In the genomic region with DNA sequence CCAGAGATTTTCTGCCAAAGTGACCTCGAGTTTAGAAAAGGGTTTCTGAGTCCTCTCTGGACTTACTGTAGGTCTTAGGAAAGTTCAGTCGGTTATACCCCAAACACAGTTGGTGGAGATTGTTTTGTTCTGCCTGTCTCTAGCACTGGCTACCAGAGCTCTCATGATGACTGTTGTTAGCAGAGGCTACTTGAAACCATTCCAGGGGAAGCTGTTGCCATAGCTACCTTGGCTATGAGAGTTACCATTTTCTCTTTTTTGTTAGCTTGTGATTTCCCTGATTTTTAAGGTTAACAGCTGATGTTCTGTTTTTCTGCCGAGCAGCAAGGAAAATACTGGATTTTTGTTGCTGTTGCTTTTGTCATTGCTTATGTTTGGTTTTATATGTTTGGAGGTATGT, we compare ENCODE assay signal across 8 cellular contexts. TPM values are rescaled to one million over a fixed set of nuclear protein-coding genes. Genes with fewer than 3 reads are reported as not detected.
A peak's percentile ranks its signal among the peaks of the same experiment; 100 is the strongest.
DNase-seq lines count a peak whose midpoint lies in the region; ATAC-seq and TF ChIP-seq lines count a peak whose summit lies in the region.

No MANE protein-coding gene starts in this region.

- CTCF ChIA-PET in CD4-positive, alpha-beta T cell (lab: Charles Lee), result no interaction called here

- no peaks in the 10 kb centered on the region for H3K36me3 ChIP-seq in GM23248 (ENCODE audit: low read depth)

- in situ Hi-C loops in GM23248 (cut with MboI), result no loop called here

- H3K4me3 ChIP-seq in GM23248 (no peak overlapping the region), epithelial cell of esophagus (ENCODE audit: low read length) (no peak overlapping the region)

- no peak overlapping the region for H3K4me3 Mint-ChIP-seq in osteocyte (ENCODE audit: unreplicated experiment)
- no peak overlapping the region for H3K4me3 Mint-ChIP-seq in CD4-positive, alpha-beta T cell

- H4K20me1 ChIP-seq in GM23248 (ENCODE audit: insufficient read depth), result no peaks in the 10 kb centered on the region

- ATAC-seq in HG02571 (IDR thresholded peaks at IDR 0.05; ENCODE audit: unreplicated experiment) (no peak), HG03175 (IDR thresholded peaks at IDR 0.05; ENCODE audit: unreplicated experiment) (no peak)
- ATAC-seq in CD4-positive, alpha-beta T cell (ENCODE audit: poor library complexity), result no peak

- no peaks in the 10 kb centered on the region for H3K79me2 ChIP-seq in GM23248 (ENCODE audit: insufficient read depth)

- TF ChIP-seq CTCF in epithelial cell of esophagus (IDR thresholded peaks at IDR 0.05; ENCODE audit: insufficient read depth, low read depth, low read length, missing control alignments), result no peak
- no peak for TF ChIP-seq CTCF in osteocyte (IDR thresholded peaks at IDR 0.05)
- TF ChIP-seq CTCF in CD4-positive, alpha-beta T cell (IDR thresholded peaks at IDR 0.05), result no peak

- peaks cover 74% of the 10 kb centered on the region for H3K4me1 Mint-ChIP-seq in osteocyte (ENCODE audit: unreplicated experiment)
- H3K4me1 Mint-ChIP-seq in CD4-positive, alpha-beta T cell (ENCODE audit: low read depth), result peaks cover 26% of the 10 kb centered on the region

- H3K27ac ChIP-seq in GM23248, result no peak overlapping the region
- H3K27ac ChIP-seq in CD4-positive, alpha-beta T cell (ENCODE audit: low read depth, low read length), result no peak overlapping the region

- no peaks in the 10 kb centered on the region for H3K9me3 ChIP-seq in GM23248 (ENCODE audit: low read depth)
- H3K9me3 ChIP-seq in CD4-positive, alpha-beta T cell (ENCODE audit: control insufficient read depth, low read length), result no peaks in the 10 kb centered on the region

- H3K9ac ChIP-seq in GM23248, result no peak overlapping the region

- no peaks in the 10 kb centered on the region for H3K27me3 ChIP-seq in GM23248 (replicated peaks; ENCODE audit: insufficient read depth)
- H3K27me3 ChIP-seq in CD4-positive, alpha-beta T cell (ENCODE audit: control insufficient read depth, insufficient read depth, low read length), result no peaks in the 10 kb centered on the region

- H2AFZ ChIP-seq in GM23248, result no peak overlapping the region

- H3K27ac Mint-ChIP-seq in osteocyte (ENCODE audit: unreplicated experiment), result peak overlapping the region; percentile 89
- H3K27ac Mint-ChIP-seq in CD4-positive, alpha-beta T cell, result no peak overlapping the region

- peaks cover 15% of the 10 kb centered on the region; the same call in 1 of the 2 replicates for H3F3A ChIP-seq in GM23248 (ENCODE audit: insufficient read depth)

- H3K9me3 Mint-ChIP-seq in osteocyte (ENCODE audit: unreplicated experiment), result no peaks in the 10 kb centered on the region
- no peaks in the 10 kb centered on the region for H3K9me3 Mint-ChIP-seq in CD4-positive, alpha-beta T cell

- H3K27me3 Mint-ChIP-seq in osteocyte (ENCODE audit: unreplicated experiment), result no peaks in the 10 kb centered on the region
- no peaks in the 10 kb centered on the region for H3K27me3 Mint-ChIP-seq in CD4-positive, alpha-beta T cell

- 56 to 64% methylated on average over 3 of the region's 3 CpGs for WGBS in GM23248 (ENCODE audit: low coverage in 1 of 2, low lambda C conversion rate in 2 of 2, missing lambda C conversion rate in 2 of 2), 2 experiments

- no peak overlapping the region for H3K4me2 ChIP-seq in GM23248 (ENCODE audit: unreplicated experiment)

- H3K4me1 ChIP-seq in GM23248 (ENCODE audit: insufficient read depth), result peaks cover 18% of the 10 kb centered on the region

- no peaks in the 10 kb centered on the region for H3K9me2 ChIP-seq in GM23248 (ENCODE audit: insufficient read depth)

- POLR2A ChIA-PET in CD4-positive, alpha-beta T cell (lab: Charles Lee), result no interaction called here

- H3K36me3 Mint-ChIP-seq in osteocyte (ENCODE audit: unreplicated experiment), result peaks cover 29% of the 10 kb centered on the region
- peaks cover 71% of the 10 kb centered on the region for H3K36me3 Mint-ChIP-seq in CD4-positive, alpha-beta T cell (ENCODE audit: low read depth)

- intact Hi-C loops in CD4-positive, alpha-beta T cell (cut with DNase I, micrococcal nuclease), result no loop called here

- DNase-seq in GM23248 (peak; percentile 55), NCI-H69 (lab: John Stamatoyannopoulos, UW) (peak; percentile 79), epithelial cell of esophagus (ENCODE audit: low read depth) (peak; percentile 40), osteocyte (ENCODE audit: extremely low spot score, unreplicated experiment) (no peak), NCI-H1048 (lab: John Stamatoyannopoulos, UW) (no peak)
- no peak for DNase-seq in CD4-positive, alpha-beta T cell

RNA-seq across cellular contexts. Expression of a gene that starts 26.7 kb away (rescaled TPM):
- 24.2 and 28.7 TPM in 2 replicates for total RNA-seq in GM23248 (2014; rRNA removed; shearing (Covaris generic))
- 13.5 and 17.6 TPM in 2 replicates for polyA plus RNA-seq in GM23248 (2016; fragmentation: Nextera tagmentation; extraction: Ambion mirVana)
- 85.7 and 92.2 TPM in 2 replicates for total RNA-seq in osteocyte
- 10 to 100 TPM; 36.0 to 39.2 TPM for total RNA-seq in CD4-positive, alpha-beta T cell

Comparison
In these comparisons a context has a peak if more than half of its experiments do, and no peak if none do; other contexts are left out.
1. DNase-seq: peak in GM23248 (single experiment), NCI-H69 (single experiment) and epithelial cell of esophagus (single experiment); none in osteocyte (single experiment), NCI-H1048 (single experiment) and CD4-positive, alpha-beta T cell (0 of 10).